10 cellular contexts compared by ENCODE assay signal in genomic region chr21:46055863-46056281, GRCh38. TPM values are rescaled to one million over a fixed set of nuclear protein-coding genes. Genes with fewer than 3 reads are reported as not detected.
DNase-seq lines count a peak whose midpoint lies in the region; ATAC-seq and TF ChIP-seq lines count a peak whose summit lies in the region.
"Had no signal": no experiment of that assay in that cellular context is flagged by ENCODE, and none has a peak within 500 bp of the region (broad histone marks: within the 10 kb centered on the region; RNA-seq: fewer than 3 reads in every experiment).

No MANE protein-coding gene starts in this region.

- no peak overlapping the region for H3K4me2 ChIP-seq in H9 (ENCODE audit: insufficient read depth, insufficient read length, low read length)
- peak overlapping the region; percentile 78 for H3K4me2 ChIP-seq in smooth muscle cell

- H3K4ac ChIP-seq in H9 (ENCODE audit: low read depth, low read length) = no peak overlapping the region

- no peak overlapping the region for H4K5ac ChIP-seq in H9 (ENCODE audit: insufficient read length, low read depth, low read length)

- DNase-seq in H9 = peak; percentile 24
- no peak for DNase-seq in coronary artery (ENCODE audit: low spot score)
- peak in 2 of 3 donors; percentile 38 to 46 for DNase-seq in right lobe of liver
- no peak for DNase-seq in smooth muscle cell (lab: John Stamatoyannopoulos, UW; ENCODE audit: unreplicated experiment)
- DNase-seq in occipital lobe (lab: John Stamatoyannopoulos, UW) = no peak
- DNase-seq: activated CD4-positive, alpha-beta memory T cell treated with anti-CD3 and anti-CD28 coated beads, Interleukin-2, amount 10 ng/mL, durations not matched to agents 7 days and 5 days had no signal

- H3K36me3 ChIP-seq in right lobe of liver (no peaks in the 10 kb centered on the region), smooth muscle cell (ENCODE audit: low read depth) (no peaks in the 10 kb centered on the region)
- H3K36me3 ChIP-seq: BLaER1 treated with 17β-estradiol and CSF1 and Interleukin-3, amounts not matched to agents 10 nM and 100 nM had no signal

- H3K79me1 ChIP-seq in H9 (ENCODE audit: insufficient read depth, low read depth, low read length, poor library complexity, severe bottlenecking) = no peaks in the 10 kb centered on the region

- H2AK5ac ChIP-seq in H9 (ENCODE audit: insufficient read length, low read length) = no peak overlapping the region

- H2BK120ac ChIP-seq in H9 (ENCODE audit: low read depth, low read length, poor library complexity, severe bottlenecking) = no peak overlapping the region

- TF ChIP-seq POLR2A in right lobe of liver (IDR thresholded peaks at IDR 0.05) = no peak

- H4K8ac ChIP-seq in H9 (replicated peaks; ENCODE audit: insufficient read length, low read depth, low read length) = no peak overlapping the region

- WGBS in H9 (ENCODE audit: extremely low coverage, insufficient read length, low lambda C conversion rate) = no CpG with 5 or more reads among the region's 23 CpGs
- WGBS in right lobe of liver (ENCODE audit: insufficient coverage, low coverage, low lambda C conversion rate, missing lambda C conversion rate) = 72% methylated on average over 6 of the region's 23 CpGs
- WGBS in smooth muscle cell (ENCODE audit: low lambda C conversion rate) = 96% methylated on average over 23 of the region's 23 CpGs

- no peak overlapping the region for H3K14ac ChIP-seq in H9 (ENCODE audit: insufficient read depth, low read length)

- ATAC-seq in right lobe of liver = no peak
- ATAC-seq in stimulated activated memory B cell treated with anti-CD40 and anti-IgM and Interleukin-4, amounts not matched to agents 10 μg/mL and 1 μg/mL and 100 μg/mL, for 72 hours = no peak
- no peak for ATAC-seq in HG02678 (IDR thresholded peaks at IDR 0.05; ENCODE audit: unreplicated experiment)
- no peak for ATAC-seq in HG02798 (IDR thresholded peaks at IDR 0.05; ENCODE audit: poor library complexity, unreplicated experiment)

- peak overlapping the region; percentile 43 for H3K4me3 ChIP-seq in coronary artery
- H3K4me3 ChIP-seq in right lobe of liver = no peak overlapping the region
- no peak overlapping the region for H3K4me3 ChIP-seq in smooth muscle cell

- no peak overlapping the region; a peak in 2 of 7 replicates for H3K27ac Mint-ChIP-seq in H9
- H3K27ac Mint-ChIP-seq in stimulated activated memory B cell treated with anti-CD40 and anti-IgM and Interleukin-4, amounts not matched to agents 10 μg/mL and 1 μg/mL and 100 μg/mL, for 72 hours = no peak overlapping the region
- H3K27ac Mint-ChIP-seq: activated CD4-positive, alpha-beta memory T cell treated with anti-CD3 and anti-CD28 coated beads, Interleukin-2, amount 10 ng/mL, durations not matched to agents 7 days and 5 days had no signal

- no peak overlapping the region for H3K56ac ChIP-seq in H9 (ENCODE audit: insufficient read length, low read depth, low read length)

- H2AFZ ChIP-seq in H9 (ENCODE audit: low read length) = no peak overlapping the region
- no peak overlapping the region for H2AFZ ChIP-seq in smooth muscle cell (ENCODE audit: low read depth)

- no peak overlapping the region for H3K27ac ChIP-seq in H9 (ENCODE audit: insufficient read length, low read depth, low read length)
- H3K27ac ChIP-seq in coronary artery = peak overlapping the region; percentile 94 to 99
- peak overlapping the region in 1 of 3 donors; percentile 12 for H3K27ac ChIP-seq in right lobe of liver
- H3K27ac ChIP-seq in smooth muscle cell (ENCODE audit: low read depth) = peak overlapping the region; percentile 95

- no peak overlapping the region for H2BK20ac ChIP-seq in H9 (ENCODE audit: low read depth, low read length, poor library complexity, severe bottlenecking)

- no peaks in the 10 kb centered on the region for H3K79me2 ChIP-seq in H9 (ENCODE audit: insufficient read depth, low read length)
- H3K79me2 ChIP-seq in smooth muscle cell (ENCODE audit: low read depth) = no peaks in the 10 kb centered on the region

- peaks cover 9% of the 10 kb centered on the region for H3K27me3 Mint-ChIP-seq in H9 (ENCODE audit: low read depth)
- peaks cover 31% of the 10 kb centered on the region for H3K27me3 Mint-ChIP-seq in stimulated activated memory B cell treated with anti-CD40 and anti-IgM and Interleukin-4, amounts not matched to agents 10 μg/mL and 1 μg/mL and 100 μg/mL, for 72 hours

- no peak overlapping the region for H2BK12ac ChIP-seq in H9 (ENCODE audit: insufficient read length, low read depth, low read length)

- no peak overlapping the region for H4K91ac ChIP-seq in H9 (ENCODE audit: insufficient read length, low read depth, low read length)

- H3K9ac ChIP-seq in H9 (ENCODE audit: extremely low read depth, insufficient read length, low read length) = no peak overlapping the region
- H3K9ac ChIP-seq in smooth muscle cell (ENCODE audit: low read depth) = peak overlapping the region; percentile 64

- no peak overlapping the region for H2BK15ac ChIP-seq in H9 (ENCODE audit: low read depth, low read length)

- peaks cover 0 to 11% (median 8%) of the 10 kb centered on the region in 3 experiments; a peak in 6 of 7 replicates for H3K36me3 Mint-ChIP-seq in H9 (ENCODE audit: insufficient read depth in 1 of 3, low read depth in 3 of 3)
- H3K36me3 Mint-ChIP-seq in stimulated activated memory B cell treated with anti-CD40 and anti-IgM and Interleukin-4, amounts not matched to agents 10 μg/mL and 1 μg/mL and 100 μg/mL, for 72 hours = no peaks in the 10 kb centered on the region

- no peak overlapping the region for H3K18ac ChIP-seq in H9 (ENCODE audit: insufficient read length, low read depth, low read length)

- peaks cover 19 to 27% of the 10 kb centered on the region in 2 experiments for H3K9me3 Mint-ChIP-seq in H9
- H3K9me3 Mint-ChIP-seq in stimulated activated memory B cell treated with anti-CD40 and anti-IgM and Interleukin-4, amounts not matched to agents 10 μg/mL and 1 μg/mL and 100 μg/mL, for 72 hours = peaks cover 11% of the 10 kb centered on the region

- no peaks in the 10 kb centered on the region for H3K27me3 ChIP-seq in H9 (ENCODE audit: insufficient read depth, low read length)
- no peaks in the 10 kb centered on the region for H3K27me3 ChIP-seq in right lobe of liver
- no peaks in the 10 kb centered on the region for H3K27me3 ChIP-seq in smooth muscle cell (ENCODE audit: low read depth)

- H3K4me1 Mint-ChIP-seq in H9 = peaks cover 4 to 6% of the 10 kb centered on the region in 2 experiments; a peak in 3 of 4 replicates
- peaks cover 6% of the 10 kb centered on the region for H3K4me1 Mint-ChIP-seq in stimulated activated memory B cell treated with anti-CD40 and anti-IgM and Interleukin-4, amounts not matched to agents 10 μg/mL and 1 μg/mL and 100 μg/mL, for 72 hours

- no peak overlapping the region for H3K23ac ChIP-seq in H9 (ENCODE audit: insufficient read length, low read depth, low read length)

- peak overlapping the region in 1 of 2 experiments; percentile 28; a peak in 1 of 5 replicates for H3K4me3 Mint-ChIP-seq in H9
- no peak overlapping the region for H3K4me3 Mint-ChIP-seq in stimulated activated memory B cell treated with anti-CD40 and anti-IgM and Interleukin-4, amounts not matched to agents 10 μg/mL and 1 μg/mL and 100 μg/mL, for 72 hours
- H3K4me3 Mint-ChIP-seq: activated CD4-positive, alpha-beta memory T cell treated with anti-CD3 and anti-CD28 coated beads, Interleukin-2, amount 10 ng/mL, durations not matched to agents 7 days and 5 days had no signal

- H3K9me3 ChIP-seq in H9 (ENCODE audit: control insufficient read depth, low read depth, low read length) (no peaks in the 10 kb centered on the region), right lobe of liver (no peaks in the 10 kb centered on the region), smooth muscle cell (replicated peaks; ENCODE audit: low read depth) (no peaks in the 10 kb centered on the region)

- H3K4me1 ChIP-seq in H9 (ENCODE audit: insufficient read depth, low read length) (no peaks in the 10 kb centered on the region; the same call in 1 of the 2 replicates), right lobe of liver (no peaks in the 10 kb centered on the region), smooth muscle cell (ENCODE audit: low read depth) (peaks cover 20% of the 10 kb centered on the region)

- H3T11ph ChIP-seq in H9 (ENCODE audit: low read length) = no peak overlapping the region

- peaks cover 16% of the 10 kb centered on the region for H3F3A ChIP-seq in smooth muscle cell (ENCODE audit: low read depth)

- intact Hi-C loops in right lobe of liver (cut with DNase I) = no loop called here

- TF ChIP-seq CTCF in H9 (conservative IDR thresholded peaks at IDR 0.05) (no peak), coronary artery (IDR thresholded peaks at IDR 0.05) (no peak), right lobe of liver (IDR thresholded peaks at IDR 0.05) (no peak), smooth muscle cell (IDR thresholded peaks at IDR 0.05; ENCODE audit: borderline replicate concordance, insufficient read depth, poor library complexity, severe bottlenecking) (no peak)

- H2BK5ac ChIP-seq in H9 (ENCODE audit: insufficient read length, low read length) = no peak overlapping the region

- no peaks in the 10 kb centered on the region for H3K23me2 ChIP-seq in H9 (ENCODE audit: insufficient read length, low read depth, low read length, poor library complexity, severe bottlenecking)

- H4K20me1 ChIP-seq in H9 (ENCODE audit: control insufficient read depth, insufficient read depth, insufficient read length) = peaks cover 2% of the 10 kb centered on the region
- H4K20me1 ChIP-seq in smooth muscle cell (ENCODE audit: low read depth) = no peaks in the 10 kb centered on the region

RNA-seq across cellular contexts. Expression of gene COL6A2, which starts 42.0 kb away (rescaled TPM):
- 124 and 129 TPM in 2 replicates for total RNA-seq in H9 (2021)
- total RNA-seq in right lobe of liver = 10 to 100 TPM; 17.3 to 81.7 (median 38.4) TPM
- total RNA-seq in smooth muscle cell = 1,570 and 1,698 TPM in 2 replicates
- polyA plus RNA-seq in smooth muscle cell = 2,969 and 4,089 TPM in 2 replicates
- total RNA-seq in occipital lobe = 37.1 TPM

Comparison
In these comparisons a context has a peak if more than half of its experiments do, and no peak if none do; other contexts are left out.
1. DNase-seq: peak in H9 (single experiment) and right lobe of liver (2 of 3); none in coronary artery (single experiment), smooth muscle cell (single experiment) and occipital lobe (single experiment).
2. RNA of gene COL6A2, which starts 42.0 kb away (total RNA-seq): 1,570 to 1,698 TPM in smooth muscle cell; 124 to 129 TPM in H9, 17.3 to 81.7 TPM in right lobe of liver and 37.1 TPM in occipital lobe (single experiment); every median in the first group is over 10 times any median in the second.